21 cellular contexts compared by ENCODE assay signal in genomic region chr9:76793784-76794431, GRCh38. TPM values are rescaled to one million over a fixed set of nuclear protein-coding genes. Genes with fewer than 3 reads are reported as not detected.
"Had no signal": no experiment of that assay in that cellular context is flagged by ENCODE, and none has a peak within 500 bp of the region (broad histone marks: within the 10 kb centered on the region; RNA-seq: fewer than 3 reads in every experiment).

No MANE protein-coding gene starts in this region.

- H3K9ac ChIP-seq: parathyroid adenoma had no signal

- H3K9me3 ChIP-seq: colonic mucosa, esophagus squamous epithelium, left ventricle myocardium inferior, lower lobe of right lung, sigmoid colon, stomach, thoracic aorta, transverse colon had no signal

- H2AFZ ChIP-seq: parathyroid adenoma had no signal

- H3K4me1 ChIP-seq: colonic mucosa, esophagus squamous epithelium, left ventricle myocardium inferior, lower lobe of right lung, parathyroid adenoma, stomach had no signal

- H3K4me3 Mint-ChIP-seq: immature natural killer cell; memory B cell; mesothelial cell of epicardium; natural killer cell treated with Interleukin-12 subunit alpha and Interleukin-12 subunit beta and Interleukin-15 and Interleukin-18, amount 100 ng/mL, for 72 hours had no signal

- H3K9me3 Mint-ChIP-seq: immature natural killer cell; memory B cell; mesothelial cell of epicardium; natural killer cell treated with Interleukin-12 subunit alpha and Interleukin-12 subunit beta and Interleukin-15 and Interleukin-18, amount 100 ng/mL, for 72 hours had no signal

- H3K27me3 ChIP-seq: colonic mucosa, esophagus squamous epithelium, sigmoid colon, transverse colon had no signal

- H3K4me1 Mint-ChIP-seq: immature natural killer cell had no signal

- H3K27ac Mint-ChIP-seq: immature natural killer cell; memory B cell; mesothelial cell of epicardium; natural killer cell treated with Interleukin-12 subunit alpha and Interleukin-12 subunit beta and Interleukin-15 and Interleukin-18, amount 100 ng/mL, for 72 hours had no signal

- H3K4me3 ChIP-seq: colonic mucosa, esophagus squamous epithelium, left ventricle myocardium inferior, lower lobe of right lung, sigmoid colon, skin epidermis, stomach, thoracic aorta, transverse colon had no signal

- ATAC-seq: lower lobe of right lung; natural killer cell treated with Interleukin-12 subunit alpha and Interleukin-12 subunit beta and Interleukin-15 and Interleukin-18, amount 100 ng/mL, for 72 hours had no signal

- H3K27me3 Mint-ChIP-seq: memory B cell had no signal

- H3K36me3 ChIP-seq: colonic mucosa, esophagus squamous epithelium, left ventricle myocardium inferior, lower lobe of right lung, sigmoid colon, stomach, thoracic aorta, transverse colon had no signal

- H3K79me2 ChIP-seq: parathyroid adenoma had no signal

- H3K27ac ChIP-seq: colonic mucosa, esophagus squamous epithelium, left ventricle myocardium inferior, lower lobe of right lung, parathyroid adenoma, sigmoid colon, skin epidermis, stomach, thoracic aorta, transverse colon had no signal

- DNase-seq: colonic mucosa; dermis blood vessel endothelial cell; esophagus squamous epithelium; foreskin fibroblast; immature natural killer cell; left ventricle myocardium inferior; lower lobe of right lung; occipital lobe; sigmoid colon; stimulated activated CD4-positive, alpha-beta T cell treated with anti-CD3 and anti-CD28 coated beads, Interleukin-12 subunit alpha, Interleukin-12 subunit beta, amount 100 ng/mL, for 4 hours; stimulated activated naive CD4-positive, alpha-beta T cell; stomach; substantia nigra; transverse colon had no signal

- H3K36me3 Mint-ChIP-seq: immature natural killer cell; memory B cell; mesothelial cell of epicardium; natural killer cell treated with Interleukin-12 subunit alpha and Interleukin-12 subunit beta and Interleukin-15 and Interleukin-18, amount 100 ng/mL, for 72 hours had no signal

RNA-seq across cellular contexts. Expression of gene PCA3, which starts 29.7 kb away (rescaled TPM):
- total RNA-seq: colonic mucosa; epithelial cell of proximal tubule; esophagus squamous epithelium; left ventricle myocardium inferior; lower lobe of right lung; mesothelial cell of epicardium; natural killer cell treated with Interleukin-12 subunit alpha and Interleukin-12 subunit beta and Interleukin-15 and Interleukin-18, amount 100 ng/mL, for 72 hours; thoracic aorta had no signal
